Comparison of ENCODE assay signal across 8 cellular contexts in genomic region chr7:112205348-112206237, GRCh38. TPM values are rescaled to one million over a fixed set of nuclear protein-coding genes. Genes with fewer than 3 reads are reported as not detected.
A peak's percentile ranks its signal among the peaks of the same experiment; 100 is the strongest.
DNase-seq lines count a peak whose midpoint lies in the region; ATAC-seq and TF ChIP-seq lines count a peak whose summit lies in the region.

No MANE protein-coding gene starts in this region.

- H3K36me3 ChIP-seq in Peyer's patch (no peaks in the 10 kb centered on the region), osteoblast (ENCODE audit: insufficient read depth, low read length) (no peaks in the 10 kb centered on the region)

- DNase-seq in Peyer's patch, result peak; percentile 24 to 70 (median 63)
- DNase-seq in activated naive CD8-positive, alpha-beta T cell treated with anti-CD3 and anti-CD28 coated beads for 36 hours, result peak; percentile 43
- DNase-seq in Right ventricle myocardium superior, result peak; percentile 82
- peak; percentile 86 for DNase-seq in osteoblast (ENCODE audit: insufficient read length, low spot score, missing footprints)
- DNase-seq in NCI-H128 (lab: John Stamatoyannopoulos, UW; ENCODE audit: unreplicated experiment), result no peak

- H3K27me3 ChIP-seq in Peyer's patch (no peaks in the 10 kb centered on the region), osteoblast (ENCODE audit: insufficient read depth, low read length) (no peaks in the 10 kb centered on the region)

- H3K27ac ChIP-seq in C4-2B, result peak overlapping the region; percentile 69
- peak overlapping the region; percentile 50 to 80 (median 76) for H3K27ac ChIP-seq in Peyer's patch
- H3K27ac ChIP-seq in osteoblast (ENCODE audit: low read depth, low read length), result peak overlapping the region; percentile 83

- H3K4me3 Mint-ChIP-seq in activated naive CD8-positive, alpha-beta T cell treated with anti-CD3 and anti-CD28 coated beads for 36 hours, result peak overlapping the region; percentile 97

- H3K4me1 ChIP-seq in Peyer's patch (peaks cover 0 to 7% (median 2%) of the 10 kb centered on the region in 4 donors), osteoblast (ENCODE audit: insufficient read depth, low read length) (peaks cover 14% of the 10 kb centered on the region)

- H3K9me3 ChIP-seq in Peyer's patch (no peaks in the 10 kb centered on the region), osteoblast (ENCODE audit: low read depth, low read length) (no peaks in the 10 kb centered on the region)

- TF ChIP-seq CTCF in C4-2B (conservative IDR thresholded peaks at IDR 0.05), result peak; percentile 10; the same call in 1 of the 2 replicates
- TF ChIP-seq CTCF in Peyer's patch (IDR thresholded peaks at IDR 0.05), result no peak
- TF ChIP-seq CTCF in osteoblast (IDR thresholded peaks at IDR 0.05; ENCODE audit: extremely low read depth, low read depth, low read length), result no peak

- H3K79me2 ChIP-seq in osteoblast (ENCODE audit: insufficient read depth, low read length), result peaks cover 79% of the 10 kb centered on the region

- H3K9me3 Mint-ChIP-seq in activated naive CD8-positive, alpha-beta T cell treated with anti-CD3 and anti-CD28 coated beads for 36 hours, result no peaks in the 10 kb centered on the region

- H3K4me1 Mint-ChIP-seq in activated naive CD8-positive, alpha-beta T cell treated with anti-CD3 and anti-CD28 coated beads for 36 hours, result peaks cover 24% of the 10 kb centered on the region

- H3K4me3 ChIP-seq in Peyer's patch (peak overlapping the region; percentile 76 to 95 (median 91)), osteoblast (ENCODE audit: insufficient read depth, low read length) (peak overlapping the region; percentile 100)

- peak; percentile 1 for ATAC-seq in GM19025 (IDR thresholded peaks at IDR 0.05; ENCODE audit: low read depth, unreplicated experiment)
- peak; percentile 5 for ATAC-seq in HG03342 (IDR thresholded peaks at IDR 0.05; ENCODE audit: unreplicated experiment)
- peak; percentile 67 for ATAC-seq in Right ventricle myocardium superior (ENCODE audit: poor library complexity)

- no peak for TF ChIP-seq POLR2A in Peyer's patch (IDR thresholded peaks at IDR 0.05)

- intact Hi-C loops in Right ventricle myocardium superior (cut with DNase I), result loop anchor here (10.0 kb wide), 1 partner anchor 151 kb away; no protein-coding TSS in a partner anchor

- H3K36me3 Mint-ChIP-seq in activated naive CD8-positive, alpha-beta T cell treated with anti-CD3 and anti-CD28 coated beads for 36 hours, result no peaks in the 10 kb centered on the region

- H3K27me3 Mint-ChIP-seq in activated naive CD8-positive, alpha-beta T cell treated with anti-CD3 and anti-CD28 coated beads for 36 hours, result peaks cover 41% of the 10 kb centered on the region

- no peaks in the 10 kb centered on the region for H4K20me1 ChIP-seq in osteoblast (ENCODE audit: insufficient read depth, low read length)

- peak overlapping the region; percentile 82 for H3K4me2 ChIP-seq in osteoblast (ENCODE audit: insufficient read depth, low read length)

- H2AFZ ChIP-seq in osteoblast (ENCODE audit: low read length), result peak overlapping the region; percentile 99

- H3K27ac Mint-ChIP-seq in activated naive CD8-positive, alpha-beta T cell treated with anti-CD3 and anti-CD28 coated beads for 36 hours, result no peak overlapping the region

RNA-seq across cellular contexts. Expression of gene DOCK4, which starts 0.6 kb away (rescaled TPM):
- total RNA-seq in Peyer's patch (10 to 100 TPM in 3 of 4 donors, 1 to 10 TPM in 1; 5.1 to 52.8 (median 15.5) TPM), Right ventricle myocardium superior (14.9 TPM), osteoblast (31.5 and 31.8 TPM in 2 replicates)
- total RNA-seq in activated naive CD8-positive, alpha-beta T cell treated with anti-CD3 and anti-CD28 coated beads for 36 hours, result under 1 TPM; 0.28 to 0.29 TPM

RNA-seq across cellular contexts. Expression of gene ZNF277, which starts 0.9 kb away (rescaled TPM):
- total RNA-seq in Peyer's patch (10 to 100 TPM; 18.3 to 25.6 (median 19.5) TPM), Right ventricle myocardium superior (12.6 TPM), osteoblast (58.6 and 69.8 TPM in 2 replicates)
- 10 to 100 TPM; 16.8 to 19.2 TPM for total RNA-seq in activated naive CD8-positive, alpha-beta T cell treated with anti-CD3 and anti-CD28 coated beads for 36 hours

Comparison
In these comparisons a context has a peak if more than half of its experiments do, and no peak if none do; other contexts are left out.
1. ATAC-seq: peak in every context shown above with its lines; median percentile 67 in Right ventricle myocardium superior; 5 in HG03342; 1 in GM19025.
2. RNA of gene DOCK4, which starts 0.6 kb away (total RNA-seq): 31.5 to 31.8 TPM in osteoblast, 5.1 to 52.8 TPM in Peyer's patch and 14.9 TPM in Right ventricle myocardium superior (single experiment); 0.28 to 0.29 TPM in activated naive CD8-positive, alpha-beta T cell treated with anti-CD3 and anti-CD28 coated beads for 36 hours; every median in the first group is over 4 times any median in the second.
3. Peak in every context shown above with its lines, with median percentiles within 50 percentile points of each other: H3K27ac ChIP-seq.